ENCODE assay signal across 33 cellular contexts in the genomic region with DNA sequence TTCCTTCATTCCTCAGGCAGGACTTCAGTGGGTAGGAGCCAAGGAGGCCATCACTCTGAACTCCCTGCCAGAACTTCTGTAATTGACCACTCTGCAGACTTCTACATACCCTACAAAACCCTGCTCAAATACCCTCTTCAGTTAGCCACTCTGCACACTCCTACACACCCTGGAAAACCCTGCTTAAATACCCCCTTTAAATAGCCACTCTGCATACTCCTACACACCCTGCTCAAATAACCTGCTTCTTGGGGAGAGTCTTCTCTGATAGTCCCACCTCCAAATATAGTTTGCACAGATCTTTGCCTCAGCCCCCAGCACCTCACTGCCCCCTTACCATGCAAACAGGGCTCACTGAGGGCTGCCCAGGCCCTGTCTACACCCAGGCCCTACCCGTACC. TPM values are rescaled to one million over a fixed set of nuclear protein-coding genes. Genes with fewer than 3 reads are reported as not detected.
DNase-seq lines count a peak whose midpoint lies in the region; ATAC-seq, FAIRE-seq and TF ChIP-seq lines count a peak whose summit lies in the region.
"Had no signal": no experiment of that assay in that cellular context is flagged by ENCODE, and none has a peak within 500 bp of the region (broad histone marks: within the 10 kb centered on the region; RNA-seq: fewer than 3 reads in every experiment).

No MANE protein-coding gene starts in this region.

- no peaks in the 10 kb centered on the region for H4K20me1 ChIP-seq in Karpas-422 (ENCODE audit: insufficient read depth, low read depth, low read length)

- H3K9ac ChIP-seq in Karpas-422 (ENCODE audit: low read length): no peak overlapping the region

- H3K27ac Mint-ChIP-seq in T-helper 2 cell treated with Interferon-gamma antibody and Interleukin-4, amounts not matched to agents 5 μg/mL and 100 μg/mL, for 36 hours: peak overlapping the region; percentile 1
- H3K27ac Mint-ChIP-seq in activated naive CD8-positive, alpha-beta T cell: peak overlapping the region; percentile 12
- H3K27ac Mint-ChIP-seq in stimulated activated effector memory CD8-positive, alpha-beta T cell treated with anti-CD3 and anti-CD28 coated beads, Interleukin-12 subunit alpha, Interleukin-12 subunit beta, amount 100 ng/mL, for 72 hours: peak overlapping the region; percentile 74

- no peaks in the 10 kb centered on the region for H3K4me1 ChIP-seq in Karpas-422 (ENCODE audit: low read length)

- no peak for TF ChIP-seq POLR2A in GM12892 (IDR thresholded peaks at IDR 0.05; ENCODE audit: low read depth, low read length)

- H3K27me3 Mint-ChIP-seq in T-helper 2 cell treated with Interferon-gamma antibody and Interleukin-4, amounts not matched to agents 5 μg/mL and 100 μg/mL, for 36 hours (ENCODE audit: low read depth): no peaks in the 10 kb centered on the region
- H3K27me3 Mint-ChIP-seq in activated naive CD8-positive, alpha-beta T cell: no peaks in the 10 kb centered on the region
- H3K27me3 Mint-ChIP-seq: CD8-positive, alpha-beta memory T cell; naive B cell had no signal

- no peaks in the 10 kb centered on the region for H3K27me3 ChIP-seq in Karpas-422 (ENCODE audit: low read length)
- H3K27me3 ChIP-seq: brain microvascular endothelial cell, dorsolateral prefrontal cortex, gastrocnemius medialis had no signal

- H3K27ac ChIP-seq in Karpas-422 (ENCODE audit: low read length): no peak overlapping the region
- H3K27ac ChIP-seq: brain microvascular endothelial cell, dorsolateral prefrontal cortex, gastrocnemius medialis had no signal

- H3K4me3 ChIP-seq in Karpas-422 (ENCODE audit: low read length): no peak overlapping the region
- H3K4me3 ChIP-seq: dorsolateral prefrontal cortex, gastrocnemius medialis had no signal

- no peak overlapping the region for H2AFZ ChIP-seq in Karpas-422 (ENCODE audit: low read length)

- DNase-seq in T-helper 2 cell treated with Interferon-gamma antibody and Interleukin-4, amounts not matched to agents 5 μg/mL and 100 μg/mL, for 36 hours (ENCODE audit: low spot score): no peak
- DNase-seq in T-helper 2 cell (no peak), GM12892 (ENCODE audit: insufficient read length) (no peak), Karpas-422 (no peak), KG1 (lab: John Stamatoyannopoulos, UW) (no peak), dermis blood vessel endothelial cell (no peak)
- no peak for DNase-seq in stimulated activated effector memory CD8-positive, alpha-beta T cell treated with anti-CD3 and anti-CD28 coated beads, Interleukin-12 subunit alpha, Interleukin-12 subunit beta, amount 100 ng/mL, for 72 hours (ENCODE audit: low spot score in 2 of 2)
- DNase-seq: activated CD4-positive, alpha-beta T cell treated with anti-CD3 and anti-CD28 coated beads, Interleukin-2, amount 50 U/mL, for 48 hours; activated gamma-delta T cell treated with Interleukin-2 at 50 U/mL for 16 hours; amniotic stem cell; brain microvascular endothelial cell; cerebellar nuclear complex; dorsolateral prefrontal cortex; gastrocnemius medialis; kidney glomerular epithelial cell; midbrain; naive B cell; NCI-H1105; NCI-H187; NCI-H2171 treated with DMSO at 0.1 percent for 48 hours; NCI-H510A; SHP77 treated with DMSO at 0.1 percent for 48 hours; stimulated activated CD4-positive, alpha-beta T cell treated with anti-CD3 and anti-CD28 coated beads, Interleukin-4, amount 100 ng/mL, for 1 hour; SW 1271 had no signal

- ATAC-seq in stimulated activated effector memory CD8-positive, alpha-beta T cell treated with anti-CD3 and anti-CD28 coated beads, Interleukin-12 subunit alpha, Interleukin-12 subunit beta, amount 100 ng/mL, for 72 hours: no peak
- ATAC-seq: gastrocnemius medialis had no signal

- no peak overlapping the region for H3K4me2 ChIP-seq in Karpas-422 (ENCODE audit: low read depth, low read length, poor library complexity, severe bottlenecking)

- no peaks in the 10 kb centered on the region for H3K9me2 ChIP-seq in Karpas-422 (replicated peaks; ENCODE audit: insufficient read depth, low read length)

- peaks cover 14% of the 10 kb centered on the region for H3K4me1 Mint-ChIP-seq in T-helper 2 cell treated with Interferon-gamma antibody and Interleukin-4, amounts not matched to agents 5 μg/mL and 100 μg/mL, for 36 hours (ENCODE audit: low read depth)
- H3K4me1 Mint-ChIP-seq in activated naive CD8-positive, alpha-beta T cell (ENCODE audit: low read depth): peaks cover 39% of the 10 kb centered on the region
- H3K4me1 Mint-ChIP-seq in stimulated activated effector memory CD8-positive, alpha-beta T cell treated with anti-CD3 and anti-CD28 coated beads, Interleukin-12 subunit alpha, Interleukin-12 subunit beta, amount 100 ng/mL, for 72 hours: no peaks in the 10 kb centered on the region

- no peaks in the 10 kb centered on the region for H3K9me3 ChIP-seq in Karpas-422 (ENCODE audit: low read length)
- H3K9me3 ChIP-seq: gastrocnemius medialis had no signal

- no peaks in the 10 kb centered on the region for H3K9me3 Mint-ChIP-seq in T-helper 2 cell treated with Interferon-gamma antibody and Interleukin-4, amounts not matched to agents 5 μg/mL and 100 μg/mL, for 36 hours
- no peaks in the 10 kb centered on the region for H3K9me3 Mint-ChIP-seq in activated naive CD8-positive, alpha-beta T cell (ENCODE audit: low read depth)
- no peaks in the 10 kb centered on the region for H3K9me3 Mint-ChIP-seq in stimulated activated effector memory CD8-positive, alpha-beta T cell treated with anti-CD3 and anti-CD28 coated beads, Interleukin-12 subunit alpha, Interleukin-12 subunit beta, amount 100 ng/mL, for 72 hours
- H3K9me3 Mint-ChIP-seq: CD8-positive, alpha-beta memory T cell; naive B cell had no signal

- H3K4me3 Mint-ChIP-seq in T-helper 2 cell treated with Interferon-gamma antibody and Interleukin-4, amounts not matched to agents 5 μg/mL and 100 μg/mL, for 36 hours: no peak overlapping the region
- H3K4me3 Mint-ChIP-seq in activated naive CD8-positive, alpha-beta T cell: no peak overlapping the region
- no peak overlapping the region for H3K4me3 Mint-ChIP-seq in stimulated activated effector memory CD8-positive, alpha-beta T cell treated with anti-CD3 and anti-CD28 coated beads, Interleukin-12 subunit alpha, Interleukin-12 subunit beta, amount 100 ng/mL, for 72 hours
- H3K4me3 Mint-ChIP-seq: CD8-positive, alpha-beta memory T cell; naive B cell had no signal

- H3K36me3 Mint-ChIP-seq in T-helper 2 cell treated with Interferon-gamma antibody and Interleukin-4, amounts not matched to agents 5 μg/mL and 100 μg/mL, for 36 hours (ENCODE audit: low read depth): peaks cover 48% of the 10 kb centered on the region
- H3K36me3 Mint-ChIP-seq in activated naive CD8-positive, alpha-beta T cell: peaks cover 2% of the 10 kb centered on the region
- H3K36me3 Mint-ChIP-seq in stimulated activated effector memory CD8-positive, alpha-beta T cell treated with anti-CD3 and anti-CD28 coated beads, Interleukin-12 subunit alpha, Interleukin-12 subunit beta, amount 100 ng/mL, for 72 hours: peaks cover 6% of the 10 kb centered on the region

- no peaks in the 10 kb centered on the region for H3K36me3 ChIP-seq in Karpas-422 (ENCODE audit: insufficient read depth, low read length)
- H3K36me3 ChIP-seq: brain microvascular endothelial cell, gastrocnemius medialis had no signal

- no peaks in the 10 kb centered on the region for H3K79me2 ChIP-seq in Karpas-422 (ENCODE audit: low read length)

- peak; percentile 14 for FAIRE-seq in GM12892 (lab: Jason Lieb, UNC)
- FAIRE-seq: GM18507, H1, HTR-8/SVneo, RCC 7860, TTC549 had no signal

RNA-seq across cellular contexts. Expression of gene CARD19, which starts 18.6 kb away (rescaled TPM):
- polyA plus RNA-seq in GM12892 (2012; ENCODE audit: missing spikeins): 5.3 TPM
- 5.5 and 11.4 TPM in 2 replicates for total RNA-seq in Karpas-422 (2014; rRNA removed; shearing (Covaris generic); ENCODE audit: low replicate concordance)
- 70.2 and 74.4 TPM in 2 replicates for total RNA-seq in dermis blood vessel endothelial cell

RNA-seq across cellular contexts. Expression of gene SUSD3, which starts 18.9 kb away (rescaled TPM):
- polyA plus RNA-seq in GM12892 (2012; ENCODE audit: missing spikeins): 17.7 TPM
- total RNA-seq in Karpas-422 (2014; rRNA removed; shearing (Covaris generic); ENCODE audit: low replicate concordance): 4.9 and 6.2 TPM in 2 replicates
- not detected in 2 replicates for total RNA-seq in dermis blood vessel endothelial cell
- total RNA-seq: A172, MCF 10A had no signal

RNA-seq across cellular contexts. Expression of gene NINJ1, which starts 56.7 kb away (rescaled TPM):
- polyA plus RNA-seq in GM12892 (2012; ENCODE audit: missing spikeins): 17.5 TPM
- total RNA-seq in Karpas-422 (2014; rRNA removed; shearing (Covaris generic); ENCODE audit: low replicate concordance): 10.3 and 10.4 TPM in 2 replicates
- total RNA-seq in dermis blood vessel endothelial cell: 35.4 and 52.0 TPM in 2 replicates

Comparison
In these comparisons a context has a peak if more than half of its experiments do, and no peak if none do; other contexts are left out.
1. H3K27ac Mint-ChIP-seq: peak in every context shown above with its lines; median percentile 74 in stimulated activated effector memory CD8-positive, alpha-beta T cell treated with anti-CD3 and anti-CD28 coated beads, Interleukin-12 subunit alpha, Interleukin-12 subunit beta, amount 100 ng/mL, for 72 hours; 12 in activated naive CD8-positive, alpha-beta T cell; 1 in T-helper 2 cell treated with Interferon-gamma antibody and Interleukin-4, amounts not matched to agents 5 μg/mL and 100 μg/mL, for 36 hours.